ENCODE assay signal across 9 cellular contexts in the genomic region with DNA sequence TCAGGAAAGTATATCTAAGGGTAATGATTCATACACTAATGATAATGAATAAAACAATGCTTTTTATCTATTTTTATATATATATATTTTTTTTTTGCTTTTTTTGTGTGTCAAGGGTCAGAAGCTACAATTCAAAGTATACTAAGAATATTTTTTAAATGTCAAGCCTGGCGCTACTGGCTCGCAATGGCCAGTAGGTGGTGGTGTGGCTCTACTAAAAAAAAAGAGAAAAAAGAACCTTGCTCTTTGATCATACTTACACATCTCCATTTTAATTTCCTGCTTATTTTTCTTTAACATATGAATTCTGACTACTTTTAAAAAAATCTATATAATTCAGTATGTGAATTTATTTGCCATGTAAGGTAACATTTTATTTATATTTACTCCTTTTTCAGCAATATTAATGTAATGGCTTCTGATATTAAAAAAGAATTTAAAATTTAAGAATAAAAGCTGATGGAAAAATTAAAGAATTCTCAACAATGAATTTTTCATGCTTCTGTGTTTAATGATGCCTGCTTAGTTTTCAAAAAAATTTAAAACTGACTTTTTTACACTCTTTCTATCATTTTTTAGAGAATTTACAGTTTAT.
DNase-seq lines count a peak whose midpoint lies in the region; ATAC-seq and TF ChIP-seq lines count a peak whose summit lies in the region.
"Had no signal": no experiment of that assay in that cellular context is flagged by ENCODE, and none has a peak within 500 bp of the region (broad histone marks: within the 10 kb centered on the region; RNA-seq: fewer than 3 reads in every experiment).

No MANE protein-coding gene starts in this region.

- H3K27ac ChIP-seq in gastrocnemius medialis = peak overlapping the region in 1 of 4 donors; percentile 11

- no peak for TF ChIP-seq POLR2A in gastrocnemius medialis (IDR thresholded peaks at IDR 0.05)

- POLR2A ChIA-PET in GM10248 (lab: Yijun Ruan, JAX) = no interaction called here

- TF ChIP-seq CTCF in AG09309 (IDR thresholded peaks at IDR 0.05; ENCODE audit: control insufficient read depth, insufficient read depth, low read depth, low read length, missing control alignments) (peak; percentile 68), GM10248 (IDR thresholded peaks at IDR 0.05; ENCODE audit: control extremely low read depth, extremely low read depth, low read depth, missing control alignments) (peak; percentile 74), gastrocnemius medialis (IDR thresholded peaks at IDR 0.05 in 4 of 5, conservative IDR thresholded peaks at IDR 0.05 in 1 of 5) (peak in 4 of 5 experiments; percentile 23 to 68 (median 50))

- H3K4me3 ChIP-seq in AG09309 (ENCODE audit: control insufficient read depth, low read depth, low read length) (no peak overlapping the region), gastrocnemius medialis (no peak overlapping the region)

- no peaks in the 10 kb centered on the region for H3K9me3 ChIP-seq in gastrocnemius medialis

- no peaks in the 10 kb centered on the region for H3K9me3 Mint-ChIP-seq in activated CD4-positive, alpha-beta T cell treated with anti-CD3 and anti-CD28 coated beads, Interleukin-2, amount 10 ng/mL, durations not matched to agents 24 days and 14 days
- H3K9me3 Mint-ChIP-seq: memory B cell had no signal

- no peaks in the 10 kb centered on the region for H3K4me1 Mint-ChIP-seq in activated CD4-positive, alpha-beta T cell treated with anti-CD3 and anti-CD28 coated beads, Interleukin-2, amount 10 ng/mL, durations not matched to agents 24 days and 14 days
- H3K4me1 Mint-ChIP-seq: memory B cell had no signal

- H3K27me3 Mint-ChIP-seq in activated CD4-positive, alpha-beta T cell treated with anti-CD3 and anti-CD28 coated beads, Interleukin-2, amount 10 ng/mL, durations not matched to agents 24 days and 14 days = peaks cover 2% of the 10 kb centered on the region
- H3K27me3 Mint-ChIP-seq: memory B cell had no signal

- no peak overlapping the region for H3K27ac Mint-ChIP-seq in activated CD4-positive, alpha-beta T cell treated with anti-CD3 and anti-CD28 coated beads, Interleukin-2, amount 10 ng/mL, durations not matched to agents 24 days and 14 days
- H3K27ac Mint-ChIP-seq: memory B cell had no signal

- H3K36me3 ChIP-seq in gastrocnemius medialis = no peaks in the 10 kb centered on the region

- DNase-seq in AG09309 (ENCODE audit: low read depth) (no peak), GM10248 (ENCODE audit: extremely low spot score) (peak; percentile 16), NCI-H1105 (lab: John Stamatoyannopoulos, UW) (peak; percentile 16), head of caudate nucleus (peak in 29 of 42 donors; percentile 3 to 63 (median 20)), gastrocnemius medialis (no peak), islet precursor cell (no peak)
- DNase-seq in activated CD4-positive, alpha-beta T cell treated with anti-CD3 and anti-CD28 coated beads, Interleukin-2, amount 10 ng/mL, durations not matched to agents 24 days and 14 days = peak; percentile 67

- no peak overlapping the region for H3K4me3 Mint-ChIP-seq in activated CD4-positive, alpha-beta T cell treated with anti-CD3 and anti-CD28 coated beads, Interleukin-2, amount 10 ng/mL, durations not matched to agents 24 days and 14 days
- H3K4me3 Mint-ChIP-seq: memory B cell had no signal

- in situ Hi-C loops in gastrocnemius medialis (cut with MboI; ENCODE audit: low sequenced_read_pairs in 4 of 4) = loop anchor here (5.0 to 25.0 kb wide), 7 partner anchors 450 to 1037 kb away; partner anchors contain the start of gene COL3A1 (in 3 of the 4)

- CTCF ChIA-PET in GM10248 (lab: Yijun Ruan, JAX) = interaction anchor here (0.8 to 2.4 kb wide), 9 partner anchors 10 to 887 kb away, joined by 3 to 11 read pairs (median 4); no protein-coding TSS in a partner anchor

- intact Hi-C loops in activated CD4-positive, alpha-beta T cell treated with anti-CD3 and anti-CD28 coated beads, Interleukin-2, amount 10 ng/mL, durations not matched to agents 24 days and 14 days (cut with micrococcal nuclease) = loop anchor here (1.0 to 10.0 kb wide), 4 partner anchors 460 to 888 kb away; no protein-coding TSS in a partner anchor
- intact Hi-C loops in head of caudate nucleus (cut with DNase I) (loop anchor here (10.0 kb wide), 1 partner anchor 460 kb away; no protein-coding TSS in a partner anchor), gastrocnemius medialis (cut with DNase I; ENCODE audit: low total_unique reads) (loop anchor here (5.0 to 10.0 kb wide), 2 partner anchors 570 to 888 kb away; no protein-coding TSS in a partner anchor)

- H3K36me3 Mint-ChIP-seq in activated CD4-positive, alpha-beta T cell treated with anti-CD3 and anti-CD28 coated beads, Interleukin-2, amount 10 ng/mL, durations not matched to agents 24 days and 14 days (ENCODE audit: low read depth) = no peaks in the 10 kb centered on the region
- H3K36me3 Mint-ChIP-seq: memory B cell had no signal

- no peaks in the 10 kb centered on the region for H3K27me3 ChIP-seq in gastrocnemius medialis

- H3K4me1 ChIP-seq in gastrocnemius medialis = peaks cover 0 to 2% of the 10 kb centered on the region in 2 donors

- ATAC-seq in HG02642 (IDR thresholded peaks at IDR 0.05; ENCODE audit: poor library complexity, unreplicated experiment) = peak; percentile 52
- no peak for ATAC-seq in gastrocnemius medialis

Comparison
In these comparisons a context has a peak if more than half of its experiments do, and no peak if none do; other contexts are left out.
1. DNase-seq: peak in GM10248 (single experiment), NCI-H1105 (single experiment), activated CD4-positive, alpha-beta T cell treated with anti-CD3 and anti-CD28 coated beads, Interleukin-2, amount 10 ng/mL, durations not matched to agents 24 days and 14 days (single experiment) and head of caudate nucleus (29 of 42); none in AG09309 (single experiment), gastrocnemius medialis (0 of 2) and islet precursor cell (single experiment).
2. Peak in every context shown above with its lines, with median percentiles within 50 percentile points of each other: CTCF ChIP-seq.